ENCODE assay signal across 16 cellular contexts in the genomic region with DNA sequence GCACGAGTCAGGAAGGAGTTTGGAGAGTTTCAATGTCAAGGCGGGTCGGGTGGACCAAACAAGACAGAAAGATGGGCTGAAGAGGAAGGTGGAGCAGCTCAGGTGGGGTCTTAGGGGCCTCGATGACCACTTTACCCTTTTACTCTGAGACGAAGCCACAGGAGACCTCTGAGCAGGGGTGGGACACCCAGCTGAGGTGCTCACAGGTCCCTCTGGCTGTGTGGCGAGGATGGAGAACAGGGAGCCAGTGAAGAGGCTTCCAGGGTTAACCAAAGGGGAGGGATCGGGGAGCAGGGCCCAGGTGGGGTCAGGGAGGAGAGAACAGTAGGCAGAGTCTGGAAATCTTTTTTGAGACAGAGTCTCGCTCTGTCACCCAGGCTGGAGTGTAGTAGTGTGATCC. TPM values are rescaled to one million over a fixed set of nuclear protein-coding genes. Genes with fewer than 3 reads are reported as not detected.
DNase-seq lines count a peak whose midpoint lies in the region; ATAC-seq and TF ChIP-seq lines count a peak whose summit lies in the region.
"Had no signal": no experiment of that assay in that cellular context is flagged by ENCODE, and none has a peak within 500 bp of the region (broad histone marks: within the 10 kb centered on the region; RNA-seq: fewer than 3 reads in every experiment).

No MANE protein-coding gene starts in this region.

- H3K4me1 ChIP-seq in upper lobe of left lung, result no peaks in the 10 kb centered on the region

- H3K27ac Mint-ChIP-seq in activated CD8-positive, alpha-beta T cell treated with anti-CD3 and anti-CD28 coated beads, Interleukin-2, amount 10 ng/mL, durations not matched to agents 7 days and 5 days, result peak overlapping the region; percentile 22
- H3K27ac Mint-ChIP-seq in activated CD8-positive, alpha-beta T cell treated with anti-CD3 and anti-CD28 coated beads for 36 hours, result no peak overlapping the region
- H3K27ac Mint-ChIP-seq in stimulated activated naive CD8-positive, alpha-beta T cell treated with anti-CD3 and anti-CD28 coated beads, Interleukin-15, amount 100 ng/mL, for 72 hours, result peak overlapping the region; percentile 35 to 55
- H3K27ac Mint-ChIP-seq in nephron progenitor cell, result peak overlapping the region; percentile 58

- POLR2A ChIA-PET in activated CD8-positive, alpha-beta T cell treated with anti-CD3 and anti-CD28 coated beads, Interleukin-2, amount 10 ng/mL, durations not matched to agents 7 days and 5 days (lab: Charles Lee), result interaction anchor here (1.5 kb wide), 1 partner anchor 14 kb away, joined by 5 read pairs; the partner anchor contains the start of genes NFKBIB and SIRT2
- POLR2A ChIA-PET in activated CD8-positive, alpha-beta T cell treated with anti-CD3 and anti-CD28 coated beads for 36 hours (lab: Charles Lee), result interaction anchor here (0.6 kb wide), 1 partner anchor 50 kb away, joined by 4 read pairs; no protein-coding TSS in a partner anchor

- WGBS in upper lobe of left lung, 2 donors, result 89 to 93% methylated on average over 8 of the region's 8 CpGs

- peaks cover 9% of the 10 kb centered on the region for H3K4me1 Mint-ChIP-seq in activated CD8-positive, alpha-beta T cell treated with anti-CD3 and anti-CD28 coated beads, Interleukin-2, amount 10 ng/mL, durations not matched to agents 7 days and 5 days (ENCODE audit: low read depth)
- H3K4me1 Mint-ChIP-seq in activated CD8-positive, alpha-beta T cell treated with anti-CD3 and anti-CD28 coated beads for 36 hours (ENCODE audit: low read depth), result peaks cover 16% of the 10 kb centered on the region
- peaks cover 17% of the 10 kb centered on the region for H3K4me1 Mint-ChIP-seq in stimulated activated naive CD8-positive, alpha-beta T cell treated with anti-CD3 and anti-CD28 coated beads, Interleukin-15, amount 100 ng/mL, for 72 hours
- no peaks in the 10 kb centered on the region for H3K4me1 Mint-ChIP-seq in nephron progenitor cell

- no peaks in the 10 kb centered on the region for H3K9me3 ChIP-seq in upper lobe of left lung
- H3K9me3 ChIP-seq: BLaER1 treated with 17β-estradiol and CSF1 and Interleukin-3, amounts not matched to agents 10 nM and 100 nM had no signal

- no peak overlapping the region for H3K4me3 ChIP-seq in upper lobe of left lung
- H3K4me3 ChIP-seq: BLaER1 treated with 17β-estradiol and CSF1 and Interleukin-3, amounts not matched to agents 10 nM and 100 nM; GM12878; GM23248 had no signal

- H3K4me3 Mint-ChIP-seq in activated CD8-positive, alpha-beta T cell treated with anti-CD3 and anti-CD28 coated beads, Interleukin-2, amount 10 ng/mL, durations not matched to agents 7 days and 5 days, result no peak overlapping the region
- H3K4me3 Mint-ChIP-seq in activated CD8-positive, alpha-beta T cell treated with anti-CD3 and anti-CD28 coated beads for 36 hours, result no peak overlapping the region
- H3K4me3 Mint-ChIP-seq in stimulated activated naive CD8-positive, alpha-beta T cell treated with anti-CD3 and anti-CD28 coated beads, Interleukin-15, amount 100 ng/mL, for 72 hours, result no peak overlapping the region
- no peak overlapping the region for H3K4me3 Mint-ChIP-seq in nephron progenitor cell
- H3K4me3 Mint-ChIP-seq: CD4-positive, CD25-positive, alpha-beta regulatory T cell had no signal

- ATAC-seq in activated CD8-positive, alpha-beta T cell treated with anti-CD3 and anti-CD28 coated beads, Interleukin-2, amount 10 ng/mL, durations not matched to agents 7 days and 5 days, result no peak
- no peak for ATAC-seq in activated CD8-positive, alpha-beta T cell treated with anti-CD3 and anti-CD28 coated beads for 36 hours
- no peak for ATAC-seq in stimulated activated naive CD8-positive, alpha-beta T cell treated with anti-CD3 and anti-CD28 coated beads, Interleukin-15, amount 100 ng/mL, for 72 hours
- no peak for ATAC-seq in stimulated activated naive CD8-positive, alpha-beta T cell treated with anti-CD3 and anti-CD28 coated beads, Interleukin-15, Interleukin-2, amounts not matched to agents 100 U/mL and 50 U/mL, for 24 hours
- ATAC-seq in upper lobe of left lung (ENCODE audit: low FRiP score in 2 of 2), result no peak
- ATAC-seq: GM12878 had no signal

- no peak overlapping the region for H3K27ac ChIP-seq in upper lobe of left lung
- H3K27ac ChIP-seq: GM23248 had no signal

- no peaks in the 10 kb centered on the region for H3K9me3 Mint-ChIP-seq in activated CD8-positive, alpha-beta T cell treated with anti-CD3 and anti-CD28 coated beads, Interleukin-2, amount 10 ng/mL, durations not matched to agents 7 days and 5 days (ENCODE audit: insufficient read depth)
- H3K9me3 Mint-ChIP-seq in activated CD8-positive, alpha-beta T cell treated with anti-CD3 and anti-CD28 coated beads for 36 hours, result no peaks in the 10 kb centered on the region
- no peaks in the 10 kb centered on the region for H3K9me3 Mint-ChIP-seq in stimulated activated naive CD8-positive, alpha-beta T cell treated with anti-CD3 and anti-CD28 coated beads, Interleukin-15, amount 100 ng/mL, for 72 hours
- H3K9me3 Mint-ChIP-seq in nephron progenitor cell, result no peaks in the 10 kb centered on the region
- H3K9me3 Mint-ChIP-seq: CD4-positive, CD25-positive, alpha-beta regulatory T cell had no signal

- H3K36me3 Mint-ChIP-seq in activated CD8-positive, alpha-beta T cell treated with anti-CD3 and anti-CD28 coated beads, Interleukin-2, amount 10 ng/mL, durations not matched to agents 7 days and 5 days (ENCODE audit: low read depth), result no peaks in the 10 kb centered on the region
- H3K36me3 Mint-ChIP-seq in activated CD8-positive, alpha-beta T cell treated with anti-CD3 and anti-CD28 coated beads for 36 hours (ENCODE audit: low read depth), result peaks cover 4% of the 10 kb centered on the region
- H3K36me3 Mint-ChIP-seq in nephron progenitor cell (ENCODE audit: low read depth), result peaks cover 5% of the 10 kb centered on the region
- H3K36me3 Mint-ChIP-seq: CD4-positive, CD25-positive, alpha-beta regulatory T cell had no signal

- no peak for TF ChIP-seq CTCF in activated CD8-positive, alpha-beta T cell treated with anti-CD3 and anti-CD28 coated beads for 36 hours (IDR thresholded peaks at IDR 0.05)
- TF ChIP-seq CTCF in nephron progenitor cell (IDR thresholded peaks at IDR 0.05) (no peak), upper lobe of left lung (IDR thresholded peaks at IDR 0.05) (no peak)

- no peaks in the 10 kb centered on the region for H3K27me3 ChIP-seq in upper lobe of left lung
- H3K27me3 ChIP-seq: BLaER1 treated with 17β-estradiol and CSF1 and Interleukin-3, amounts not matched to agents 10 nM and 100 nM had no signal

- no peak for TF ChIP-seq EP300 in upper lobe of left lung (IDR thresholded peaks at IDR 0.05)

- H3K36me3 ChIP-seq in upper lobe of left lung, result peaks cover 0 to 5% (median under 1%) of the 10 kb centered on the region in 4 donors

- intact Hi-C loops in activated CD8-positive, alpha-beta T cell treated with anti-CD3 and anti-CD28 coated beads for 36 hours (cut with micrococcal nuclease), result no loop called here

- no peaks in the 10 kb centered on the region for H3K27me3 Mint-ChIP-seq in activated CD8-positive, alpha-beta T cell treated with anti-CD3 and anti-CD28 coated beads, Interleukin-2, amount 10 ng/mL, durations not matched to agents 7 days and 5 days (ENCODE audit: low read depth)
- H3K27me3 Mint-ChIP-seq in activated CD8-positive, alpha-beta T cell treated with anti-CD3 and anti-CD28 coated beads for 36 hours, result no peaks in the 10 kb centered on the region
- no peaks in the 10 kb centered on the region for H3K27me3 Mint-ChIP-seq in stimulated activated naive CD8-positive, alpha-beta T cell treated with anti-CD3 and anti-CD28 coated beads, Interleukin-15, amount 100 ng/mL, for 72 hours
- H3K27me3 Mint-ChIP-seq in nephron progenitor cell (ENCODE audit: low read depth, poor library complexity), result no peaks in the 10 kb centered on the region
- H3K27me3 Mint-ChIP-seq: CD4-positive, CD25-positive, alpha-beta regulatory T cell had no signal

- CTCF ChIA-PET in activated CD8-positive, alpha-beta T cell treated with anti-CD3 and anti-CD28 coated beads, Interleukin-2, amount 10 ng/mL, durations not matched to agents 7 days and 5 days (lab: Charles Lee), result interaction anchor here (1.7 to 2.0 kb wide), 2 partner anchors 17 to 19 kb away, joined by 4 to 6 read pairs; partner anchors contain the start of genes MRPS12 and SARS2
- CTCF ChIA-PET in activated CD8-positive, alpha-beta T cell treated with anti-CD3 and anti-CD28 coated beads for 36 hours (lab: Charles Lee), result interaction anchor here (1.3 kb wide), 1 partner anchor 16 kb away, joined by 6 read pairs; the partner anchor contains the start of genes MRPS12 and SARS2

- no peak for TF ChIP-seq POLR2A in upper lobe of left lung (IDR thresholded peaks at IDR 0.05)

- DNase-seq in activated CD8-positive, alpha-beta T cell treated with anti-CD3 and anti-CD28 coated beads, Interleukin-2, amount 10 ng/mL, durations not matched to agents 7 days and 5 days, result no peak
- DNase-seq in activated CD8-positive, alpha-beta T cell treated with anti-CD3 and anti-CD28 coated beads for 36 hours, result no peak
- DNase-seq in stimulated activated naive CD8-positive, alpha-beta T cell treated with anti-CD3 and anti-CD28 coated beads, Interleukin-15, amount 100 ng/mL, for 72 hours, result no peak
- DNase-seq in stimulated activated naive CD8-positive, alpha-beta T cell treated with anti-CD3 and anti-CD28 coated beads, Interleukin-15, Interleukin-2, amounts not matched to agents 100 U/mL and 50 U/mL, for 24 hours, result no peak
- DNase-seq in nephron progenitor cell (no peak), NK-92 (lab: John Stamatoyannopoulos, UW; ENCODE audit: unreplicated experiment) (no peak), upper lobe of left lung (no peak)
- no peak for DNase-seq in stimulated activated CD4-positive, alpha-beta T cell treated with anti-CD3 and anti-CD28 coated beads, Interleukin-1b, Interleukin-23, amount 100 ng/mL, for 48 hours
- DNase-seq: 8988T; ACHN; CD4-positive, CD25-positive, alpha-beta regulatory T cell; DMS53; GM23248 had no signal

RNA-seq across cellular contexts. Expression of gene CCER2, which starts 2.0 kb away (rescaled TPM):
- 1 to 10 TPM in 1 of 2 experiments, under 1 TPM in 1; 0.79 to 1.1 TPM for total RNA-seq in activated CD8-positive, alpha-beta T cell treated with anti-CD3 and anti-CD28 coated beads, Interleukin-2, amount 10 ng/mL, durations not matched to agents 7 days and 5 days
- under 1 TPM; 0.56 to 0.69 TPM for total RNA-seq in activated CD8-positive, alpha-beta T cell treated with anti-CD3 and anti-CD28 coated beads for 36 hours
- total RNA-seq in upper lobe of left lung, result 1 to 10 TPM in 3 of 6 donors, under 1 TPM in 2, not detected in 1; 0.49 to 4.2 (median 1.3) TPM
- total RNA-seq: GM23248, HT-29 had no signal

RNA-seq across cellular contexts. Expression of gene NFKBIB, which starts 14.2 kb away (rescaled TPM):
- 10 to 100 TPM; 31.9 to 36.6 TPM for total RNA-seq in activated CD8-positive, alpha-beta T cell treated with anti-CD3 and anti-CD28 coated beads, Interleukin-2, amount 10 ng/mL, durations not matched to agents 7 days and 5 days
- total RNA-seq in activated CD8-positive, alpha-beta T cell treated with anti-CD3 and anti-CD28 coated beads for 36 hours, result 10 to 100 TPM; 56.5 to 57.9 TPM
- 10 to 100 TPM; 22.8 to 38.4 (median 31.6) TPM for total RNA-seq in upper lobe of left lung

RNA-seq across cellular contexts. Expression of gene SIRT2, which starts 14.5 kb away (rescaled TPM):
- 10 to 100 TPM; 36.4 to 40.3 TPM for total RNA-seq in activated CD8-positive, alpha-beta T cell treated with anti-CD3 and anti-CD28 coated beads, Interleukin-2, amount 10 ng/mL, durations not matched to agents 7 days and 5 days
- total RNA-seq in activated CD8-positive, alpha-beta T cell treated with anti-CD3 and anti-CD28 coated beads for 36 hours, result 10 to 100 TPM; 20.0 to 21.5 TPM
- total RNA-seq in upper lobe of left lung, result 10 to 100 TPM; 45.2 to 93.2 (median 59.1) TPM

RNA-seq across cellular contexts. Expression of gene SARS2, which starts 16.6 kb away (rescaled TPM):
- 10 to 100 TPM; 36.2 to 36.6 TPM for total RNA-seq in activated CD8-positive, alpha-beta T cell treated with anti-CD3 and anti-CD28 coated beads, Interleukin-2, amount 10 ng/mL, durations not matched to agents 7 days and 5 days
- 10 to 100 TPM; 43.4 to 48.6 TPM for total RNA-seq in activated CD8-positive, alpha-beta T cell treated with anti-CD3 and anti-CD28 coated beads for 36 hours
- 10 to 100 TPM; 14.3 to 54.5 (median 23.0) TPM for total RNA-seq in upper lobe of left lung

RNA-seq across cellular contexts. Expression of gene MRPS12, which starts 16.8 kb away (rescaled TPM):
- 10 to 100 TPM; 60.2 to 61.7 TPM for total RNA-seq in activated CD8-positive, alpha-beta T cell treated with anti-CD3 and anti-CD28 coated beads, Interleukin-2, amount 10 ng/mL, durations not matched to agents 7 days and 5 days
- total RNA-seq in activated CD8-positive, alpha-beta T cell treated with anti-CD3 and anti-CD28 coated beads for 36 hours, result 10 to 100 TPM; 80.1 to 81.2 TPM
- 10 to 100 TPM in 4 of 6 donors, 1 to 10 TPM in 2; 3.1 to 38.3 (median 26.0) TPM for total RNA-seq in upper lobe of left lung
